Comparison of ENCODE assay signal across 20 cellular contexts in the genomic region with DNA sequence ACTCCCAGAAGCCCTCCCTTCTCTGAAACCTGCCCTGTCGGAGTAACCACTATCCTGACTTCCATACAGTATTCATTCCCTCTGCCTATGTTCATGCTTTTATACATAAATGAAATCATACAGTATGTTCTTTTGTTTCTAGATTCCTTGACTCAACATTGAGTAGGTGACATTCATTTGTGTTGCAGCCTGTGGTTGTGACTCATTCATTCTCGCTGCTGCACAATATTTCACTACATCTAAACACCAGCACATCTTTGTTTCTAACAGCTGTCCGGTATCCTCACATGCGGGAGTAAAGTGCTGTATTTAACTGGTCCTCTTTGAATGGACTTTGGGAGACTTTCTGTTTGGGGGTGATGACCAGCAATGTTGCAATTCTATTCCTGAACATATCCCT.
DNase-seq lines count a peak whose midpoint lies in the region; ATAC-seq and TF ChIP-seq lines count a peak whose summit lies in the region.
"Had no signal": no experiment of that assay in that cellular context is flagged by ENCODE, and none has a peak within 500 bp of the region (broad histone marks: within the 10 kb centered on the region; RNA-seq: fewer than 3 reads in every experiment).

No MANE protein-coding gene starts in this region.

- no peaks in the 10 kb centered on the region for H3F3A ChIP-seq in SK-N-SH (replicated peaks; ENCODE audit: insufficient read depth)

- H3K79me2 ChIP-seq in SK-N-SH (ENCODE audit: insufficient read depth) = no peaks in the 10 kb centered on the region

- no peak overlapping the region for H3K27ac ChIP-seq in SK-N-SH (ENCODE audit: low read depth in 2 of 2, low read length in 1 of 2)

- DNase-seq in SK-N-SH (no peak), RKO (ENCODE audit: low spot score) (peak; percentile 52), epidermal melanocyte (ENCODE audit: insufficient read length, low spot score) (peak; percentile 17), skeletal muscle cell (ENCODE audit: low read depth) (peak; percentile 76), Right ventricle myocardium inferior (ENCODE audit: missing footprints) (no peak)
- no peak for DNase-seq in activated CD8-positive, alpha-beta memory T cell treated with anti-CD3 and anti-CD28 coated beads, Interleukin-2, amount 10 ng/mL, durations not matched to agents 7 days and 5 days
- DNase-seq: 8988T; activated CD4-positive, alpha-beta T cell treated with anti-CD3 and anti-CD28 coated beads for 4 hours; activated naive CD8-positive, alpha-beta T cell treated with anti-CD3 and anti-CD28 coated beads for 36 hours; CD8-positive, alpha-beta T cell; H9; kidney; NCI-H1105; NCI-H2171; SIG-M5; T1000; transverse colon had no signal

- no peaks in the 10 kb centered on the region for H3K36me3 Mint-ChIP-seq in activated CD8-positive, alpha-beta memory T cell treated with anti-CD3 and anti-CD28 coated beads, Interleukin-2, amount 10 ng/mL, durations not matched to agents 7 days and 5 days
- H3K36me3 Mint-ChIP-seq: activated naive CD8-positive, alpha-beta T cell treated with anti-CD3 and anti-CD28 coated beads for 36 hours; CD8-positive, alpha-beta T cell had no signal

- no peak for TF ChIP-seq EP300 in SK-N-SH (IDR thresholded peaks at IDR 0.05; ENCODE audit: borderline replicate concordance in 1 of 2, low read depth in 1 of 2, low read length in 1 of 2)

- H3K27ac Mint-ChIP-seq in activated CD8-positive, alpha-beta memory T cell treated with anti-CD3 and anti-CD28 coated beads, Interleukin-2, amount 10 ng/mL, durations not matched to agents 7 days and 5 days = no peak overlapping the region
- H3K27ac Mint-ChIP-seq: activated naive CD8-positive, alpha-beta T cell treated with anti-CD3 and anti-CD28 coated beads for 36 hours; CD8-positive, alpha-beta T cell; H9 had no signal

- TF ChIP-seq CTCF in SK-N-SH (IDR thresholded peaks at IDR 0.05) = no peak

- no peaks in the 10 kb centered on the region for H3K36me3 ChIP-seq in SK-N-SH (replicated peaks in 1 of 2; ENCODE audit: control insufficient read depth in 1 of 2, insufficient read depth in 2 of 2, low read length in 1 of 2)
- H3K36me3 ChIP-seq: transverse colon had no signal

- no peak for TF ChIP-seq RAD21 in SK-N-SH (IDR thresholded peaks at IDR 0.05; ENCODE audit: low read length)

- WGBS in SK-N-SH (ENCODE audit: low lambda C conversion rate) = 19% methylated on average over 4 of the region's 4 CpGs

- H3K4me2 ChIP-seq in SK-N-SH = no peak overlapping the region

- no peaks in the 10 kb centered on the region for H3K9me2 ChIP-seq in SK-N-SH

- no peaks in the 10 kb centered on the region for H3K9me3 ChIP-seq in SK-N-SH

- no peaks in the 10 kb centered on the region for H3K27me3 Mint-ChIP-seq in activated CD8-positive, alpha-beta memory T cell treated with anti-CD3 and anti-CD28 coated beads, Interleukin-2, amount 10 ng/mL, durations not matched to agents 7 days and 5 days

- H3K9ac ChIP-seq in SK-N-SH = no peak overlapping the region

- no peak overlapping the region for H3K4me3 ChIP-seq in SK-N-SH (ENCODE audit: low read depth in 2 of 2, low read length in 1 of 2)
- no peak overlapping the region for H3K4me3 ChIP-seq in skeletal muscle cell (ENCODE audit: low read depth, low read length)
- H3K4me3 ChIP-seq: transverse colon had no signal

- no peaks in the 10 kb centered on the region for H3K9me3 Mint-ChIP-seq in activated CD8-positive, alpha-beta memory T cell treated with anti-CD3 and anti-CD28 coated beads, Interleukin-2, amount 10 ng/mL, durations not matched to agents 7 days and 5 days (ENCODE audit: low read depth)
- H3K9me3 Mint-ChIP-seq: activated naive CD8-positive, alpha-beta T cell treated with anti-CD3 and anti-CD28 coated beads for 36 hours; CD8-positive, alpha-beta T cell; central memory CD8-positive, alpha-beta T cell had no signal

- POLR2A ChIA-PET in SK-N-SH (lab: Yijun Ruan, JAX) = no interaction called here

- ATAC-seq in SK-N-SH treated with all-trans-retinoic acid at 6 μM for 48 hours (no peak; the same call in 1 of the 3 replicates), Right ventricle myocardium inferior (no peak), GM18517 (IDR thresholded peaks at IDR 0.05; ENCODE audit: unreplicated experiment) (no peak)
- ATAC-seq in activated CD8-positive, alpha-beta memory T cell treated with anti-CD3 and anti-CD28 coated beads, Interleukin-2, amount 10 ng/mL, durations not matched to agents 7 days and 5 days = no peak
- ATAC-seq: CD8-positive, alpha-beta T cell had no signal

- no peak overlapping the region for H3K4me3 Mint-ChIP-seq in activated CD8-positive, alpha-beta memory T cell treated with anti-CD3 and anti-CD28 coated beads, Interleukin-2, amount 10 ng/mL, durations not matched to agents 7 days and 5 days
- H3K4me3 Mint-ChIP-seq: activated naive CD8-positive, alpha-beta T cell treated with anti-CD3 and anti-CD28 coated beads for 36 hours; CD8-positive, alpha-beta T cell; central memory CD8-positive, alpha-beta T cell; H9 had no signal

- no peaks in the 10 kb centered on the region for H3K4me1 Mint-ChIP-seq in activated CD8-positive, alpha-beta memory T cell treated with anti-CD3 and anti-CD28 coated beads, Interleukin-2, amount 10 ng/mL, durations not matched to agents 7 days and 5 days
- H3K4me1 Mint-ChIP-seq: activated naive CD8-positive, alpha-beta T cell treated with anti-CD3 and anti-CD28 coated beads for 36 hours; central memory CD8-positive, alpha-beta T cell had no signal

- H2AFZ ChIP-seq in SK-N-SH (ENCODE audit: low read depth) = no peak overlapping the region

- H3K27me3 ChIP-seq in SK-N-SH (ENCODE audit: insufficient read depth) = 0 out of 2 replicates have a peak, but pooled peaks cover 4% of the 10 kb centered on the region
- H3K27me3 ChIP-seq: transverse colon had no signal

- H4K20me1 ChIP-seq in SK-N-SH (ENCODE audit: insufficient read depth) = no peaks in the 10 kb centered on the region

- intact Hi-C loops in Right ventricle myocardium inferior (cut with DNase I) = no loop called here

- CTCF ChIA-PET in SK-N-SH (lab: Yijun Ruan, JAX) = no interaction called here
- CTCF ChIA-PET in activated CD8-positive, alpha-beta memory T cell treated with anti-CD3 and anti-CD28 coated beads, Interleukin-2, amount 10 ng/mL, durations not matched to agents 7 days and 5 days (lab: Charles Lee) = interaction anchor here (0.5 kb wide), 1 partner anchor 1867 kb away, joined by 3 read pairs; no protein-coding TSS in a partner anchor

- no peaks in the 10 kb centered on the region for H3K4me1 ChIP-seq in SK-N-SH (ENCODE audit: control insufficient read depth in 1 of 2, insufficient read depth in 2 of 2, low read depth in 1 of 2, low read length in 1 of 2)

TF ChIP-seq in SK-N-SH, 30 proteins besides CTCF, POLR2A, EP300 and RAD21 (continues in another document):
- peak; percentile 70 for TF ChIP-seq FOSL2 (IDR thresholded peaks at IDR 0.05; ENCODE audit: borderline replicate concordance, low read depth)
- no peak for TF ChIP-seq MXI1 (IDR thresholded peaks at IDR 0.05; ENCODE audit: low read depth, low read length)
- peak; percentile 58 for TF ChIP-seq JUND (IDR thresholded peaks at IDR 0.05)

TF ChIP-seq in SK-N-SH treated with all-trans-retinoic acid at 6 μM for 48 hours, 23 proteins besides CTCF, POLR2A, EP300 and RAD21 (continues in another document):
- TF ChIP-seq TCF4 (CRISPR knock-in tag; IDR thresholded peaks at IDR 0.05; ENCODE audit: borderline replicate concordance) (no peak), ISL1 (CRISPR knock-in tag; IDR thresholded peaks at IDR 0.05) (no peak), RARB (CRISPR knock-in tag; IDR thresholded peaks at IDR 0.05) (no peak), SNAI2 (CRISPR knock-in tag; IDR thresholded peaks at IDR 0.05) (no peak), CSDC2 (CRISPR knock-in tag; IDR thresholded peaks at IDR 0.05) (no peak), PPARA (CRISPR knock-in tag; IDR thresholded peaks at IDR 0.05; ENCODE audit: borderline replicate concordance) (no peak), ESRRG (CRISPR knock-in tag; IDR thresholded peaks at IDR 0.05) (no peak), BACH2 (CRISPR knock-in tag; IDR thresholded peaks at IDR 0.05; ENCODE audit: borderline replicate concordance) (no peak)
- TF ChIP-seq, protein P1, sequence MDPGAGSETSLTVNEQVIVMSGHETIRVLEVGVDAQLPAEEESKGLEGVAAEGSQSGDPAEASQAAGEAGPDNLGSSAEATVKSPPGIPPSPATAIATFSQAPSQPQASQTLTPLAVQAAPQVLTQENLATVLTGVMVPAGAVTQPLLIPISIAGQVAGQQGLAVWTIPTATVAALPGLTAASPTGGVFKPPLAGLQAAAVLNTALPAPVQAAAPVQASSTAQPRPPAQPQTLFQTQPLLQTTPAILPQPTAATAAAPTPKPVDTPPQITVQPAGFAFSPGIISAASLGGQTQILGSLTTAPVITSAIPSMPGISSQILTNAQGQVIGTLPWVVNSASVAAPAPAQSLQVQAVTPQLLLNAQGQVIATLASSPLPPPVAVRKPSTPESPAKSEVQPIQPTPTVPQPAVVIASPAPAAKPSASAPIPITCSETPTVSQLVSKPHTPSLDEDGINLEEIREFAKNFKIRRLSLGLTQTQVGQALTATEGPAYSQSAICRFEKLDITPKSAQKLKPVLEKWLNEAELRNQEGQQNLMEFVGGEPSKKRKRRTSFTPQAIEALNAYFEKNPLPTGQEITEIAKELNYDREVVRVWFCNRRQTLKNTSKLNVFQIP (CRISPR knock-in tag; IDR thresholded peaks at IDR 0.05; ENCODE audit: borderline replicate concordance, low read depth) = no peak
- TF ChIP-seq, protein P2, sequence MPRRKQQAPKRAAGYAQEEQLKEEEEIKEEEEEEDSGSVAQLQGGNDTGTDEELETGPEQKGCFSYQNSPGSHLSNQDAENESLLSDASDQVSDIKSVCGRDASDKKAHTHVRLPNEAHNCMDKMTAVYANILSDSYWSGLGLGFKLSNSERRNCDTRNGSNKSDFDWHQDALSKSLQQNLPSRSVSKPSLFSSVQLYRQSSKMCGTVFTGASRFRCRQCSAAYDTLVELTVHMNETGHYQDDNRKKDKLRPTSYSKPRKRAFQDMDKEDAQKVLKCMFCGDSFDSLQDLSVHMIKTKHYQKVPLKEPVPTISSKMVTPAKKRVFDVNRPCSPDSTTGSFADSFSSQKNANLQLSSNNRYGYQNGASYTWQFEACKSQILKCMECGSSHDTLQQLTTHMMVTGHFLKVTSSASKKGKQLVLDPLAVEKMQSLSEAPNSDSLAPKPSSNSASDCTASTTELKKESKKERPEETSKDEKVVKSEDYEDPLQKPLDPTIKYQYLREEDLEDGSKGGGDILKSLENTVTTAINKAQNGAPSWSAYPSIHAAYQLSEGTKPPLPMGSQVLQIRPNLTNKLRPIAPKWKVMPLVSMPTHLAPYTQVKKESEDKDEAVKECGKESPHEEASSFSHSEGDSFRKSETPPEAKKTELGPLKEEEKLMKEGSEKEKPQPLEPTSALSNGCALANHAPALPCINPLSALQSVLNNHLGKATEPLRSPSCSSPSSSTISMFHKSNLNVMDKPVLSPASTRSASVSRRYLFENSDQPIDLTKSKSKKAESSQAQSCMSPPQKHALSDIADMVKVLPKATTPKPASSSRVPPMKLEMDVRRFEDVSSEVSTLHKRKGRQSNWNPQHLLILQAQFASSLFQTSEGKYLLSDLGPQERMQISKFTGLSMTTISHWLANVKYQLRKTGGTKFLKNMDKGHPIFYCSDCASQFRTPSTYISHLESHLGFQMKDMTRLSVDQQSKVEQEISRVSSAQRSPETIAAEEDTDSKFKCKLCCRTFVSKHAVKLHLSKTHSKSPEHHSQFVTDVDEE (CRISPR knock-in tag; IDR thresholded peaks at IDR 0.05) = no peak

Comparison
In these comparisons a context has a peak if more than half of its experiments do, and no peak if none do; other contexts are left out.
1. DNase-seq: peak in RKO (single experiment), epidermal melanocyte (single experiment) and skeletal muscle cell (single experiment); none in SK-N-SH (single experiment), Right ventricle myocardium inferior (single experiment) and activated CD8-positive, alpha-beta memory T cell treated with anti-CD3 and anti-CD28 coated beads, Interleukin-2, amount 10 ng/mL, durations not matched to agents 7 days and 5 days (single experiment).